18 cellular contexts compared by ENCODE assay signal in genomic region chr5:129120158-129120581, GRCh38. TPM values are rescaled to one million over a fixed set of nuclear protein-coding genes. Genes with fewer than 3 reads are reported as not detected.
DNase-seq lines count a peak whose midpoint lies in the region; ATAC-seq, FAIRE-seq and TF ChIP-seq lines count a peak whose summit lies in the region.
"Had no signal": no experiment of that assay in that cellular context is flagged by ENCODE, and none has a peak within 500 bp of the region (broad histone marks: within the 10 kb centered on the region; RNA-seq: fewer than 3 reads in every experiment).

No MANE protein-coding gene starts in this region.

- H3K27me3 Mint-ChIP-seq in effector memory CD8-positive, alpha-beta T cell: no peaks in the 10 kb centered on the region
- no peaks in the 10 kb centered on the region for H3K27me3 Mint-ChIP-seq in CD4-positive, alpha-beta T cell

- CTCF ChIA-PET in CD4-positive, alpha-beta T cell (lab: Charles Lee): no interaction called here

- H3K4me3 Mint-ChIP-seq in effector memory CD8-positive, alpha-beta T cell: no peak overlapping the region
- H3K4me3 Mint-ChIP-seq in CD4-positive, alpha-beta T cell: no peak overlapping the region

- H3K4me1 Mint-ChIP-seq in effector memory CD8-positive, alpha-beta T cell (ENCODE audit: low read depth in 2 of 2): no peaks in the 10 kb centered on the region
- no peaks in the 10 kb centered on the region for H3K4me1 Mint-ChIP-seq in CD4-positive, alpha-beta T cell (ENCODE audit: low read depth)

- H3K36me3 Mint-ChIP-seq in effector memory CD8-positive, alpha-beta T cell (ENCODE audit: insufficient read depth): no peaks in the 10 kb centered on the region
- H3K36me3 Mint-ChIP-seq in CD4-positive, alpha-beta T cell (ENCODE audit: low read depth): peaks cover 9% of the 10 kb centered on the region

- no peaks in the 10 kb centered on the region for H3K27me3 ChIP-seq in CD4-positive, alpha-beta T cell (ENCODE audit: control insufficient read depth, insufficient read depth, low read length)
- H3K27me3 ChIP-seq: body of pancreas, heart left ventricle had no signal

- POLR2A ChIA-PET in CD4-positive, alpha-beta T cell (lab: Charles Lee): interaction anchor here (1.2 kb wide), 1 partner anchor 25 kb away, joined by 3 read pairs; no protein-coding TSS in a partner anchor

- DNase-seq in GM12892 (ENCODE audit: insufficient read length): no peak
- no peak for DNase-seq in effector memory CD8-positive, alpha-beta T cell
- no peak for DNase-seq in CD4-positive, alpha-beta T cell
- no peak for DNase-seq in CD1c-positive myeloid dendritic cell (ENCODE audit: extremely low spot score)
- no peak for DNase-seq in NCI-H2196 (lab: John Stamatoyannopoulos, UW; ENCODE audit: unreplicated experiment)
- DNase-seq: activated T-cell treated with anti-CD3 and anti-CD28 coated beads, Interleukin-2, amount 50 U/mL, for 48 hours; body of pancreas; heart left ventricle; Karpas-422; NCI-H2227 treated with DMSO at 0.1 percent for 48 hours; RPMI8226; stimulated activated CD4-positive, alpha-beta T cell treated with anti-CD3 and anti-CD28 coated beads, Interleukin-2, amount 100 ng/mL, for 24 hours had no signal

- TF ChIP-seq POLR2A in GM12892 (IDR thresholded peaks at IDR 0.05; ENCODE audit: low read depth, low read length): no peak

- FAIRE-seq in GM12892 (lab: Jason Lieb, UNC): peak; percentile 76
- FAIRE-seq: endometrium, H54, TTC549 had no signal

- TF ChIP-seq CTCF in CD4-positive, alpha-beta T cell (IDR thresholded peaks at IDR 0.05): no peak

- ATAC-seq in GM19395 (IDR thresholded peaks at IDR 0.05; ENCODE audit: unreplicated experiment) (peak; percentile 67), HG02759 (IDR thresholded peaks at IDR 0.05; ENCODE audit: unreplicated experiment) (peak; percentile 84), HG03432 (IDR thresholded peaks at IDR 0.05; ENCODE audit: unreplicated experiment) (peak; percentile 81)
- no peak for ATAC-seq in effector memory CD8-positive, alpha-beta T cell (replicated peaks)
- no peak for ATAC-seq in CD4-positive, alpha-beta T cell (ENCODE audit: poor library complexity)
- ATAC-seq: body of pancreas, heart left ventricle had no signal

- no peaks in the 10 kb centered on the region for H3K9me3 ChIP-seq in CD4-positive, alpha-beta T cell (ENCODE audit: control insufficient read depth, low read length)
- H3K9me3 ChIP-seq: body of pancreas, heart left ventricle had no signal

- H3K27ac Mint-ChIP-seq in effector memory CD8-positive, alpha-beta T cell: no peak overlapping the region
- H3K27ac Mint-ChIP-seq in CD4-positive, alpha-beta T cell: no peak overlapping the region

- H3K9me3 Mint-ChIP-seq in effector memory CD8-positive, alpha-beta T cell: no peaks in the 10 kb centered on the region
- H3K9me3 Mint-ChIP-seq in CD4-positive, alpha-beta T cell: no peaks in the 10 kb centered on the region

- no peak overlapping the region for H3K27ac ChIP-seq in CD4-positive, alpha-beta T cell (ENCODE audit: low read depth, low read length)
- H3K27ac ChIP-seq: body of pancreas, heart left ventricle had no signal

- intact Hi-C loops in CD4-positive, alpha-beta T cell (cut with DNase I, micrococcal nuclease): loop anchor here in 1 of 2 experiments (10.0 kb wide), 1 partner anchor 1555 kb away; no protein-coding TSS in a partner anchor

RNA-seq across cellular contexts. Expression of gene ISOC1, which starts 25.6 kb away (rescaled TPM):
- polyA plus RNA-seq in GM12892 (2012; ENCODE audit: missing spikeins): 21.9 TPM
- 1 to 10 TPM; 6.6 to 7.1 TPM for total RNA-seq in CD4-positive, alpha-beta T cell

Comparison
In these comparisons a context has a peak if more than half of its experiments do, and no peak if none do; other contexts are left out.
1. ATAC-seq: peak in GM19395 (single experiment), HG02759 (single experiment) and HG03432 (single experiment); none in effector memory CD8-positive, alpha-beta T cell (single experiment) and CD4-positive, alpha-beta T cell (single experiment).